In genomic region chr2:142710336-142710735, GRCh38 we compare ENCODE assay signal across 32 cellular contexts.
"Had no signal": no experiment of that assay in that cellular context is flagged by ENCODE, and none has a peak within 500 bp of the region (broad histone marks: within the 10 kb centered on the region; RNA-seq: fewer than 3 reads in every experiment).

No MANE protein-coding gene starts in this region.

- H3K9me3 ChIP-seq: esophagus muscularis mucosa, gastroesophageal sphincter had no signal

- H3K27ac ChIP-seq: brain microvascular endothelial cell, esophagus muscularis mucosa, gastroesophageal sphincter, heart right ventricle, WERI-Rb-1 had no signal

- FAIRE-seq: astrocyte, bronchial epithelial cell, colon had no signal

- H3K4me3 ChIP-seq: esophagus muscularis mucosa, gastroesophageal sphincter, heart right ventricle had no signal

- ATAC-seq: activated CD4-positive, CD25-positive, alpha-beta regulatory T cell treated with anti-CD3 and anti-CD28 coated beads, Interleukin-2, amount 50 U/mL, for 24 hours; activated CD8-positive, alpha-beta T cell treated with anti-CD3 and anti-CD28 coated beads for 36 hours; activated naive CD4-positive, alpha-beta T cell treated with anti-CD3 and anti-CD28 coated beads, Interleukin-2, amount 50 U/mL, for 72 hours; activated T-cell treated with anti-CD3 and anti-CD28 coated beads, Interleukin-2, amount 50 U/mL, for 4 hours; activated T-helper 17 cell treated with anti-CD3 and anti-CD28 coated beads, Interleukin-2, amount 50 U/mL, for 72 hours; effector memory CD8-positive, alpha-beta T cell; gastroesophageal sphincter; heart right ventricle; T-helper 17 cell had no signal

- H3K27me3 ChIP-seq: brain microvascular endothelial cell, esophagus muscularis mucosa, gastroesophageal sphincter, heart right ventricle had no signal

- DNase-seq: activated B cell treated with CpG ODN at 0.5 μM for 24 hours; activated CD4-positive, alpha-beta T cell treated with anti-CD3 and anti-CD28 coated beads for 48 hours; activated CD4-positive, alpha-beta T cell treated with anti-CD3 and anti-CD28 coated beads, Interleukin-2, amount 50 U/mL, for 1 hour; activated CD4-positive, alpha-beta T cell treated with anti-CD3 and anti-CD28 coated beads, Interleukin-2, amount 50 U/mL, for 48 hours; activated CD8-positive, alpha-beta memory T cell treated with anti-CD3 and anti-CD28 coated beads for 24 hours; activated CD8-positive, alpha-beta T cell treated with anti-CD3 and anti-CD28 coated beads for 36 hours; activated effector memory CD4-positive, alpha-beta T cell treated with Interleukin-2 at 50 U/mL for 16 hours; activated naive CD4-positive, alpha-beta T cell treated with anti-CD3 and anti-CD28 coated beads for 36 hours; activated naive CD8-positive, alpha-beta T cell treated with anti-CD3 and anti-CD28 coated beads, Interleukin-2, amount 10 ng/mL, durations not matched to agents 7 days and 5 days; activated T-cell treated with anti-CD3 and anti-CD28 coated beads, Interleukin-2, amount 50 U/mL, for 4 hours; amniotic stem cell; anterior cingulate cortex; brain microvascular endothelial cell; cortex of kidney; dermis blood vessel endothelial cell; effector CD4-positive, alpha-beta T cell; effector memory CD8-positive, alpha-beta T cell; erythroblast; foreskin melanocyte; heart right ventricle; T-helper 1 cell; T-helper 17 cell; T1000; WERI-Rb-1 had no signal

- H3K4me1 ChIP-seq: esophagus muscularis mucosa, gastroesophageal sphincter, heart right ventricle had no signal

- H3K36me3 ChIP-seq: brain microvascular endothelial cell, esophagus muscularis mucosa, gastroesophageal sphincter, heart right ventricle, WERI-Rb-1 had no signal
